ENCODE assay signal across 11 cellular contexts in the genomic region with DNA sequence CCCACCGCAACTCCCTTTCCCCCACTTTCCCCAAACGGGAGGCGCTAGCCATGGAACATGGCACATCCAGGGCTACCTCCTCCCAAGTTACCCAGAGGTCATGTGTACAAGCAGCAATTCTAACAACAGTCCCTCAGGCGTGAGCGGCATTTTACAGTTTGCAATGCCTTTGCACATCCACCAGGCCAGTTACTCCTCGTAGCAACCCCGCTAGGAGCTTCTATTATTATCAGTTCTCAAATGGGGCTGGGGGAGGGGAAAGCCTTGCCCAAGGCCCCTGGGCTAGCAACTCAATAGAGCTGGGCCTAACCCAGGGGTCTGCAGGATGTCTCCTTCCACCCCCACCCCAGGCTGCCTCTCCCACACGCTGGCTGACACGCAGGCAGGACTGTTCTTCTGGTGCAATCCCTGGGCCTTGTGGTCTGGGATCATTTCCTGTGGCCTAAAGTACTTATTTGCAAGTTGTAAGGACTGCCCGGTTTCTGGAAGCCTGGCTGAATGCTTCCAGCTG. TPM values are rescaled to one million over a fixed set of nuclear protein-coding genes. Genes with fewer than 3 reads are reported as not detected.
DNase-seq lines count a peak whose midpoint lies in the region; ATAC-seq and TF ChIP-seq lines count a peak whose summit lies in the region.
"Had no signal": no experiment of that assay in that cellular context is flagged by ENCODE, and none has a peak within 500 bp of the region (broad histone marks: within the 10 kb centered on the region; RNA-seq: fewer than 3 reads in every experiment).

No MANE protein-coding gene starts in this region.

- intact Hi-C loops in ovary (cut with DNase I): no loop called here

- H3K4me1 ChIP-seq in SJCRH30 (peaks cover 11% of the 10 kb centered on the region; the same call in 1 of the 2 replicates), cardiac muscle cell (ENCODE audit: low read depth) (no peaks in the 10 kb centered on the region), ovary (ENCODE audit: insufficient read depth) (peaks cover 2% of the 10 kb centered on the region)

- DNase-seq in AG20443 (ENCODE audit: low spot score) (peak; percentile 60), SJCRH30 (peak; percentile 18 to 37), cardiac muscle cell (ENCODE audit: low read depth in 1 of 2, low spot score in 1 of 2) (peak in 1 of 2 donors; percentile 90), ovary (peak; percentile 54 to 69 (median 68)), NCI-H2029 (lab: John Stamatoyannopoulos, UW) (no peak), C1 segment of cervical spinal cord (lab: John Stamatoyannopoulos, UW) (no peak), HPDE6-E6E7 (ENCODE audit: extremely low spot score) (no peak)
- DNase-seq: activated CD8-positive, alpha-beta memory T cell treated with anti-CD3 and anti-CD28 coated beads for 24 hours; AML-193; SHP77 had no signal

- ATAC-seq in HG03439 (IDR thresholded peaks at IDR 0.05; ENCODE audit: unreplicated experiment): no peak

- no peak for TF ChIP-seq POLR2A in ovary (IDR thresholded peaks at IDR 0.05)

- H3K4me3 ChIP-seq in SJCRH30 (peak overlapping the region; percentile 52), cardiac muscle cell (no peak overlapping the region), ovary (peak overlapping the region; percentile 14)

- TF ChIP-seq CTCF in cardiac muscle cell (IDR thresholded peaks at IDR 0.05; ENCODE audit: low read depth, low read length) (no peak), ovary (IDR thresholded peaks at IDR 0.05) (no peak)

- H3K27me3 ChIP-seq in SJCRH30: no peaks in the 10 kb centered on the region
- no peaks in the 10 kb centered on the region for H3K27me3 ChIP-seq in cardiac muscle cell
- H3K27me3 ChIP-seq in ovary: no peaks in the 10 kb centered on the region

- H3K9me3 ChIP-seq in SJCRH30 (replicated peaks) (no peaks in the 10 kb centered on the region), cardiac muscle cell (ENCODE audit: low read depth) (no peaks in the 10 kb centered on the region), ovary (no peaks in the 10 kb centered on the region)

- no peak for TF ChIP-seq EP300 in ovary (IDR thresholded peaks at IDR 0.05)

- H3K36me3 ChIP-seq in SJCRH30 (no peaks in the 10 kb centered on the region), cardiac muscle cell (no peaks in the 10 kb centered on the region), ovary (no peaks in the 10 kb centered on the region)

- H3K27ac ChIP-seq in SJCRH30 (peak overlapping the region; percentile 87), cardiac muscle cell (peak overlapping the region; percentile 73), ovary (peak overlapping the region; percentile 66 to 89)

- 22 to 33% (median 29%) methylated on average over 10 of the region's 10 CpGs for WGBS in ovary, 3 donors

RNA-seq across cellular contexts. Expression of a gene that starts 27.8 kb away (rescaled TPM):
- total RNA-seq in SJCRH30 (2014; rRNA removed; shearing (Covaris generic)): 43.6 and 49.3 TPM in 2 replicates
- total RNA-seq in cardiac muscle cell (67.4 and 68.9 TPM in 2 replicates), ovary (10 to 100 TPM; 17.2 to 63.9 (median 51.1) TPM)
- polyA plus RNA-seq in cardiac muscle cell (73.4 and 79.7 TPM in 2 replicates), ovary (10 to 100 TPM; 23.3 to 68.0 TPM)

Comparison
In these comparisons a context has a peak if more than half of its experiments do, and no peak if none do; other contexts are left out.
1. DNase-seq: peak in AG20443 (single experiment), SJCRH30 (2 of 2) and ovary (5 of 5); none in NCI-H2029 (single experiment), C1 segment of cervical spinal cord (0 of 14) and HPDE6-E6E7 (single experiment).
2. Peak in every context shown above with its lines, with median percentiles within 50 percentile points of each other: H3K27ac ChIP-seq.